In genomic region chr9:82376677-82377232, GRCh38 we compare ENCODE assay signal across 33 cellular contexts.
"Had no signal": no experiment of that assay in that cellular context is flagged by ENCODE, and none has a peak within 500 bp of the region (broad histone marks: within the 10 kb centered on the region; RNA-seq: fewer than 3 reads in every experiment).

No MANE protein-coding gene starts in this region.

- H3K36me3 ChIP-seq: adrenal gland, brain microvascular endothelial cell, breast epithelium had no signal

- H3K9me3 ChIP-seq: body of pancreas, breast epithelium had no signal

- H3K4me3 ChIP-seq: adrenal gland, body of pancreas, breast epithelium had no signal

- H3K4me1 ChIP-seq: adrenal gland, body of pancreas, breast epithelium had no signal

- ATAC-seq: activated CD8-positive, alpha-beta T cell treated with anti-CD3 and anti-CD28 coated beads for 36 hours; activated naive CD4-positive, alpha-beta T cell treated with anti-CD3 and anti-CD28 coated beads, Interleukin-2, amount 50 U/mL, for 72 hours; activated T-cell treated with anti-CD3 and anti-CD28 coated beads, Interleukin-2, amount 50 U/mL, for 4 hours; activated T-cell treated with anti-CD3 and anti-CD28 coated beads, Interleukin-2, amount 50 U/mL, for 72 hours; activated T-helper 17 cell treated with anti-CD3 and anti-CD28 coated beads, Interleukin-2, amount 50 U/mL, for 72 hours; body of pancreas had no signal

- H3K27ac ChIP-seq: adrenal gland, body of pancreas, brain microvascular endothelial cell, breast epithelium, VCaP had no signal

- H3K27me3 ChIP-seq: adrenal gland, body of pancreas, brain microvascular endothelial cell, breast epithelium had no signal

- DNase-seq: activated B cell treated with CpG ODN at 0.5 μM for 24 hours; activated CD4-positive, alpha-beta memory T cell treated with anti-CD3 and anti-CD28 coated beads for 36 hours; activated CD4-positive, alpha-beta T cell treated with anti-CD3 and anti-CD28 coated beads for 4 hours; activated CD4-positive, alpha-beta T cell treated with anti-CD3 and anti-CD28 coated beads, Interleukin-2, amount 10 ng/mL, durations not matched to agents 24 days and 14 days; activated CD4-positive, alpha-beta T cell treated with anti-CD3 and anti-CD28 coated beads, Interleukin-2, amount 50 U/mL, for 1 hour; activated CD4-positive, alpha-beta T cell treated with anti-CD3 and anti-CD28 coated beads, Interleukin-2, amount 50 U/mL, for 4 hours; activated CD4-positive, CD25-positive, alpha-beta regulatory T cell treated with anti-CD3 and anti-CD28 coated beads, Interleukin-2, amount 50 U/mL, for 72 hours; activated CD8-positive, alpha-beta memory T cell treated with anti-CD3 and anti-CD28 coated beads, Interleukin-2, amount 50 U/mL, for 4 hours; activated CD8-positive, alpha-beta T cell treated with anti-CD3 and anti-CD28 coated beads for 36 hours; activated effector memory CD4-positive, alpha-beta T cell treated with anti-CD3 and anti-CD28 coated beads, Interleukin-2, amount 50 U/mL, for 16 hours; activated gamma-delta T cell treated with Interleukin-2 at 50 U/mL for 16 hours; activated naive CD4-positive, alpha-beta T cell; activated naive CD4-positive, alpha-beta T cell treated with anti-CD3 and anti-CD28 coated beads for 36 hours; activated naive CD4-positive, alpha-beta T cell treated with anti-CD3 and anti-CD28 coated beads, Interleukin-2, amount 50 U/mL, for 16 hours; activated naive CD8-positive, alpha-beta T cell treated with anti-CD3 and anti-CD28 coated beads for 36 hours; activated T-cell treated with anti-CD3 and anti-CD28 coated beads for 4 hours; activated T-cell treated with anti-CD3 and anti-CD28 coated beads, Interleukin-2, amount 50 U/mL, for 1 hour; activated T-cell treated with anti-CD3 and anti-CD28 coated beads, Interleukin-2, amount 50 U/mL, for 4 hours; activated T-cell treated with anti-CD3 and anti-CD28 coated beads, Interleukin-2, amount 50 U/mL, for 72 hours; adrenal gland; amniotic stem cell; aorta; body of pancreas; brain microvascular endothelial cell; central memory CD4-positive, alpha-beta T cell; T-helper 1 cell; T-helper 2 cell; T-helper 9 cell had no signal

- FAIRE-seq: TTC549 had no signal
